Comparison of ENCODE assay signal across 2 cellular contexts in genomic region chr9:98901843-98902242, GRCh38. TPM values are rescaled to one million over a fixed set of nuclear protein-coding genes. Genes with fewer than 3 reads are reported as not detected.
"Had no signal": no experiment of that assay in that cellular context is flagged by ENCODE, and none has a peak within 500 bp of the region (broad histone marks: within the 10 kb centered on the region; RNA-seq: fewer than 3 reads in every experiment).

No MANE protein-coding gene starts in this region.

RNA-seq across cellular contexts. Expression of gene COL15A1, which starts 41.9 kb away (rescaled TPM):
- total RNA-seq: OCI-LY7, PC-9 had no signal
